Comparison of ENCODE assay signal across 8 cellular contexts in genomic region chr19:18086590-18087138, GRCh38. TPM values are rescaled to one million over a fixed set of nuclear protein-coding genes. Genes with fewer than 3 reads are reported as not detected.
DNase-seq lines count a peak whose midpoint lies in the region; ATAC-seq and TF ChIP-seq lines count a peak whose summit lies in the region.

TSS of gene IL12RB1 (minus strand) at chr19:18086934. CDS start at chr19:18086823, 111 bp downstream.

- H3K4me3 ChIP-seq in MM.1S (ENCODE audit: low read length) (peak within 1 kb of the TSS; percentile 87), subcutaneous abdominal adipose tissue (ENCODE audit: low read depth in 1 of 5, low read length in 5 of 5) (peak within 1 kb of the TSS; percentile 30 to 63 (median 48))

- H3K79me2 ChIP-seq in MM.1S (ENCODE audit: low read length) = no peaks in the 10 kb centered on the region

- H3K27ac ChIP-seq in MM.1S (ENCODE audit: low read length) = peak within 1 kb of the TSS; percentile 59; the same call in 1 of the 2 replicates
- no peak within 1 kb of the TSS for H3K27ac ChIP-seq in subcutaneous abdominal adipose tissue (ENCODE audit: low read depth, low read length)

- H3K9ac ChIP-seq in MM.1S (ENCODE audit: low read length) = peak within 1 kb of the TSS; percentile 85
- H3K9ac ChIP-seq in subcutaneous abdominal adipose tissue (ENCODE audit: low read length in 5 of 5) = peak within 1 kb of the TSS in 3 of 5 donors; percentile 52 to 76 (median 63)

- H3K36me3 ChIP-seq in MM.1S (replicated peaks; ENCODE audit: insufficient read depth, low read length) (no peaks in the 10 kb centered on the region), subcutaneous abdominal adipose tissue (ENCODE audit: control insufficient read depth in 5 of 5, insufficient read depth in 5 of 5, low read length in 5 of 5) (no peaks in the 10 kb centered on the region)

- no peaks in the 10 kb centered on the region for H3K9me2 ChIP-seq in MM.1S (replicated peaks; ENCODE audit: insufficient read depth, low read length)

- no peak for TF ChIP-seq CTCF in MM.1S (IDR thresholded peaks at IDR 0.05; ENCODE audit: low read length)

- no peaks in the 10 kb centered on the region; the same call in 1 of the 2 replicates for H3K4me1 ChIP-seq in MM.1S (ENCODE audit: low read length)
- H3K4me1 ChIP-seq in subcutaneous abdominal adipose tissue (ENCODE audit: control insufficient read depth in 5 of 5, insufficient read depth in 5 of 5, low read length in 5 of 5) = peaks cover 0 to 17% (median 16%) of the 10 kb centered on the region in 5 donors

- intact Hi-C loops in left colon (cut with DNase I, micrococcal nuclease) = no loop called here

- peak; percentile 60 for ATAC-seq in left colon
- no peak for ATAC-seq in HG03460 (IDR thresholded peaks at IDR 0.05; ENCODE audit: unreplicated experiment)
- ATAC-seq in HG03439 (IDR thresholded peaks at IDR 0.05; ENCODE audit: unreplicated experiment) = no peak

- H2AFZ ChIP-seq in MM.1S (ENCODE audit: low read length) = peak within 1 kb of the TSS; percentile 95

- H3K27me3 ChIP-seq in MM.1S (replicated peaks; ENCODE audit: insufficient read depth, low read length) (no peaks in the 10 kb centered on the region), subcutaneous abdominal adipose tissue (ENCODE audit: control insufficient read depth in 5 of 5, insufficient read depth in 4 of 5, low read length in 5 of 5) (peaks cover 0 to 3% (median 0%) of the 10 kb centered on the region in 5 donors)

- peaks cover 3% of the 10 kb centered on the region; the same call in 1 of the 2 replicates for H3F3A ChIP-seq in MM.1S (ENCODE audit: insufficient read depth, low read length)

- DNase-seq in MM.1S (peak; percentile 62), left colon (peak in 1 of 2 donors; percentile 34), SKM-1 treated with dmso at 0.1 percent for 144 hours (lab: John Stamatoyannopoulos, UW; ENCODE audit: unreplicated experiment) (no peak), superior temporal gyrus (ENCODE audit: extremely low spot score) (no peak)
- DNase-seq in activated CD8-positive, alpha-beta memory T cell treated with anti-CD3 and anti-CD28 coated beads, Interleukin-2, amount 50 U/mL, for 4 hours = peak; percentile 50

- H3K4me2 ChIP-seq in MM.1S (ENCODE audit: low read depth, low read length) = peak within 1 kb of the TSS; percentile 89

- H4K20me1 ChIP-seq in MM.1S (ENCODE audit: insufficient read depth, low read length) = no peaks in the 10 kb centered on the region

- H3K9me3 ChIP-seq in MM.1S (replicated peaks; ENCODE audit: insufficient read depth, low read length) (no peaks in the 10 kb centered on the region), subcutaneous abdominal adipose tissue (ENCODE audit: control insufficient read depth in 5 of 5, low read length in 5 of 5) (no peaks in the 10 kb centered on the region)

RNA-seq across cellular contexts. Expression of gene IL12RB1, which starts in this region (rescaled TPM):
- total RNA-seq in left colon = 1 to 10 TPM in 1 of 2 donors, under 1 TPM in 1; 0.98 to 3.9 TPM

Comparison
In these comparisons a context has a peak if more than half of its experiments do, and no peak if none do; other contexts are left out.
1. DNase-seq: peak in MM.1S (single experiment) and activated CD8-positive, alpha-beta memory T cell treated with anti-CD3 and anti-CD28 coated beads, Interleukin-2, amount 50 U/mL, for 4 hours (single experiment); none in SKM-1 treated with dmso at 0.1 percent for 144 hours (single experiment) and superior temporal gyrus (single experiment).